ENCODE assay signal across 7 cellular contexts in the genomic region with DNA sequence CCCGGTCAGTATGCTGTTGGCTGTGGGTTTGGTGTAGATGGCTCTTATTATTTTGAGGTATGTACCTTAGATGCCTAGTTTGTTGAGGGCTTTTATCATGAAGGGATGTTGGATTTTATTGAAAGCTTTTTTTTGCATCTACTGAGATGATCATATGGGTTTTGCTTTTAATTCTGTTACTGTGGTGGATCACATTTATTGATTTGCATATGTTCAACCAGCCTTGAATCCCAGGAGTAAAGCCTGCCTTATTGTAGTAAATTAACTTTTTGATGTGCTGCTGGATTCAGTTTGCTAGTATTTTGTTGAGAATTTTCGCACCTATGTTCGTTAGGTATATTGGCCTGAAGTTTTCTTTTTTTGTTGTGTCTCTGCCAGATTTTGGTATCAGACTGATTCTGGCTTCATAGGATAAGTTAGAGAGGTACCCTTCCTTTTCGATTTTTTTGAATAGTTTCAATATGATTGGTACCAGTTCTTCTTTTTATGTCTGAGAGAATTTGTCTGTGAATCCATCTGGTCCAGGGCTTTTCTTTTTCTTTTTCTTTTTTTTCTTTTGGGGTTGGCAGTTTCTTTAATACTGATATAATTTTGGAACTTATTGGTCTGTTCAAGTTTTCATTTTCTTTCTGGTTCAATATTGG.
ATAC-seq lines count a peak whose summit lies in the region.

No MANE protein-coding gene starts in this region.

- ATAC-seq in GM18519 (IDR thresholded peaks at IDR 0.05; ENCODE audit: low FRiP score, unreplicated experiment) (peak; percentile 64), GM19035 (IDR thresholded peaks at IDR 0.05; ENCODE audit: unreplicated experiment) (peak; percentile 89), GM19467 (IDR thresholded peaks at IDR 0.05; ENCODE audit: unreplicated experiment) (peak; percentile 72), GM21576 (IDR thresholded peaks at IDR 0.05; ENCODE audit: unreplicated experiment) (peak; percentile 69), HG02870 (IDR thresholded peaks at IDR 0.05; ENCODE audit: unreplicated experiment) (peak; percentile 73), HG03139 (IDR thresholded peaks at IDR 0.05; ENCODE audit: unreplicated experiment) (peak; percentile 79), HG03469 (IDR thresholded peaks at IDR 0.05; ENCODE audit: unreplicated experiment) (peak; percentile 72)

Comparison
In these comparisons a context has a peak if more than half of its experiments do, and no peak if none do; other contexts are left out.
1. Peak in every context shown above with its lines: ATAC-seq.